ENCODE assay signal across 8 cellular contexts in genomic region chr4:38667005-38667771, GRCh38. TPM values are rescaled to one million over a fixed set of nuclear protein-coding genes. Genes with fewer than 3 reads are reported as not detected.
DNase-seq lines count a peak whose midpoint lies in the region; ATAC-seq and TF ChIP-seq lines count a peak whose summit lies in the region.

No MANE protein-coding gene starts in this region.

- H3K27ac Mint-ChIP-seq in T-helper 17 cell = peak overlapping the region; percentile 95

- H3K9me3 ChIP-seq in T-helper 17 cell (ENCODE audit: control insufficient read depth, low read length, poor library complexity, severe bottlenecking) (no peaks in the 10 kb centered on the region), prostate gland (no peaks in the 10 kb centered on the region)

- DNase-seq in stimulated activated CD4-positive, alpha-beta T cell treated with anti-CD3 and anti-CD28 coated beads, Interleukin-1b, Interleukin-23, amount 100 ng/mL, for 48 hours = peak; percentile 61
- no peak for DNase-seq in stimulated activated CD4-positive, alpha-beta T cell treated with anti-CD3 and anti-CD28 coated beads, Interleukin-2, amount 100 ng/mL, for 48 hours
- DNase-seq in NCI-H146 treated with DMSO at 0.1 percent for 48 hours (lab: John Stamatoyannopoulos, UW; ENCODE audit: unreplicated experiment) = peak; percentile 91
- peak in 2 of 3 donors; percentile 38 to 51 for DNase-seq in T-helper 17 cell
- peak; percentile 98 for DNase-seq in brain microvascular endothelial cell
- DNase-seq in hypothalamus (lab: John Stamatoyannopoulos, UW) = peak in 39 of 51 donors; percentile 15 to 86 (median 51)
- DNase-seq in prostate gland (ENCODE audit: low spot score) = peak; percentile 88

- TF ChIP-seq CTCF in brain microvascular endothelial cell (IDR thresholded peaks at IDR 0.05; ENCODE audit: low read depth, low read length, missing control alignments) (no peak), prostate gland (IDR thresholded peaks at IDR 0.05) (no peak)

- peaks cover 22% of the 10 kb centered on the region for H3K4me1 ChIP-seq in prostate gland (replicated peaks)

- H3K27me3 ChIP-seq in brain microvascular endothelial cell (replicated peaks) = no peaks in the 10 kb centered on the region
- H3K27me3 ChIP-seq in prostate gland (replicated peaks; ENCODE audit: insufficient read depth) = no peaks in the 10 kb centered on the region

- H3K36me3 Mint-ChIP-seq in T-helper 17 cell (ENCODE audit: low read depth) = peaks cover 3% of the 10 kb centered on the region

- H3K27ac ChIP-seq in brain microvascular endothelial cell (peak overlapping the region; percentile 94), prostate gland (peak overlapping the region; percentile 99)

- H3K4me3 ChIP-seq in brain microvascular endothelial cell (ENCODE audit: low read depth, low read length) (peak overlapping the region; percentile 83), prostate gland (peak overlapping the region; percentile 19 to 99)

- peak; percentile 56 for ATAC-seq in T-helper 17 cell
- ATAC-seq in HG02973 (IDR thresholded peaks at IDR 0.05; ENCODE audit: unreplicated experiment) = no peak

- H3K4me1 Mint-ChIP-seq in T-helper 17 cell = peaks cover 46% of the 10 kb centered on the region

- no peaks in the 10 kb centered on the region for H3K27me3 Mint-ChIP-seq in T-helper 17 cell

- 4% methylated on average over 9 of the region's 9 CpGs for WGBS in prostate gland

- peak; percentile 82 for TF ChIP-seq POLR2A in prostate gland (IDR thresholded peaks at IDR 0.05)

- in situ Hi-C loops in brain microvascular endothelial cell (cut with HindIII; ENCODE audit: low pct_ligation_motif_present, low sequenced_read_pairs) = loop anchor here (10.0 kb wide), 1 partner anchor 352 kb away; no protein-coding TSS in a partner anchor

- intact Hi-C loops in prostate gland (cut with DNase I) = no loop called here

- H3K4me3 Mint-ChIP-seq in T-helper 17 cell = peak overlapping the region; percentile 97

- H3K36me3 ChIP-seq in brain microvascular endothelial cell (replicated peaks) (no peaks in the 10 kb centered on the region), prostate gland (no peaks in the 10 kb centered on the region)

RNA-seq across cellular contexts. Expression of gene KLF3, which starts 3.2 kb away (rescaled TPM):
- 10 to 100 TPM; 91.7 to 95.2 TPM for total RNA-seq in T-helper 17 cell
- 10 to 100 TPM; 47.7 to 55.4 TPM for total RNA-seq in prostate gland

Comparison
In these comparisons a context has a peak if more than half of its experiments do, and no peak if none do; other contexts are left out.
1. DNase-seq: peak in stimulated activated CD4-positive, alpha-beta T cell treated with anti-CD3 and anti-CD28 coated beads, Interleukin-1b, Interleukin-23, amount 100 ng/mL, for 48 hours (single experiment), NCI-H146 treated with DMSO at 0.1 percent for 48 hours (single experiment), T-helper 17 cell (2 of 3), brain microvascular endothelial cell (single experiment), hypothalamus (39 of 51) and prostate gland (single experiment); none in stimulated activated CD4-positive, alpha-beta T cell treated with anti-CD3 and anti-CD28 coated beads, Interleukin-2, amount 100 ng/mL, for 48 hours (0 of 2).